Comparison of ENCODE assay signal across 9 cellular contexts in genomic region chr12:106114084-106115068, GRCh38. TPM values are rescaled to one million over a fixed set of nuclear protein-coding genes. Genes with fewer than 3 reads are reported as not detected.
A peak's percentile ranks its signal among the peaks of the same experiment; 100 is the strongest.
DNase-seq lines count a peak whose midpoint lies in the region; ATAC-seq and TF ChIP-seq lines count a peak whose summit lies in the region.
"Had no signal": no experiment of that assay in that cellular context is flagged by ENCODE, and none has a peak within 500 bp of the region (broad histone marks: within the 10 kb centered on the region; RNA-seq: fewer than 3 reads in every experiment).

No MANE protein-coding gene starts in this region.

- H2AFZ ChIP-seq in trophoblast cell (ENCODE audit: insufficient read depth, low read length, poor library complexity) = no peak overlapping the region

- H3K27me3 ChIP-seq in Peyer's patch (no peaks in the 10 kb centered on the region), trophoblast cell (ENCODE audit: insufficient read depth, low read length) (no peaks in the 10 kb centered on the region)

- H4K12ac ChIP-seq in trophoblast cell (ENCODE audit: low read depth, low read length) = no peak overlapping the region

- no peak overlapping the region for H2BK5ac ChIP-seq in trophoblast cell (ENCODE audit: low read depth, low read length, poor library complexity)

- DNase-seq in GM03348 (ENCODE audit: low spot score) (peak; percentile 53), Peyer's patch (no peak), fibroblast of villous mesenchyme (ENCODE audit: low read depth) (peak; percentile 85), trophoblast cell (no peak), NCI-H2081 (lab: John Stamatoyannopoulos, UW) (no peak), NAMALWA (ENCODE audit: low spot score) (no peak)

- TF ChIP-seq CTCF in Peyer's patch (IDR thresholded peaks at IDR 0.05) = no peak
- no peak for TF ChIP-seq CTCF in fibroblast of villous mesenchyme (IDR thresholded peaks at IDR 0.05; ENCODE audit: insufficient read depth, low read depth, low read length)

- no peak for TF ChIP-seq POLR2A in Peyer's patch (IDR thresholded peaks at IDR 0.05)

- no peak overlapping the region for H2BK120ac ChIP-seq in trophoblast cell (ENCODE audit: insufficient read depth, low read length, poor library complexity)

- H3K79me2 ChIP-seq in trophoblast cell (ENCODE audit: control insufficient read depth, insufficient read depth, low read length, poor library complexity) = peaks cover 33% of the 10 kb centered on the region

- H3K36me3 ChIP-seq in Peyer's patch = no peaks in the 10 kb centered on the region
- peaks cover 15 to 20% of the 10 kb centered on the region in 2 experiments for H3K36me3 ChIP-seq in trophoblast cell (ENCODE audit: control insufficient read depth in 1 of 2, insufficient read depth in 2 of 2, low read length in 2 of 2)

- no peak overlapping the region for H3K18ac ChIP-seq in trophoblast cell (ENCODE audit: low read length)

- H3K27ac ChIP-seq in Peyer's patch (peak overlapping the region in 3 of 4 donors; percentile 11 to 40 (median 19)), trophoblast cell (ENCODE audit: low read depth, low read length) (no peak overlapping the region)

- H4K91ac ChIP-seq in trophoblast cell (ENCODE audit: low read depth, low read length) = no peak overlapping the region

- no peak for ATAC-seq in GM18498 (IDR thresholded peaks at IDR 0.05; ENCODE audit: unreplicated experiment)
- ATAC-seq in HG03378 (IDR thresholded peaks at IDR 0.05; ENCODE audit: unreplicated experiment) = no peak

- no CpG with 5 or more reads among the region's 10 CpGs for WGBS in trophoblast cell (ENCODE audit: extremely low coverage, insufficient coverage, insufficient read length)

- H3K4me1 ChIP-seq in Peyer's patch (peaks cover 0 to 15% (median 0%) of the 10 kb centered on the region in 4 donors), trophoblast cell (ENCODE audit: control insufficient read depth in 1 of 2, insufficient read depth in 2 of 2, low read length in 2 of 2) (peaks cover 16 to 40% of the 10 kb centered on the region in 2 experiments)

- H3K9me3 ChIP-seq in Peyer's patch (no peaks in the 10 kb centered on the region), trophoblast cell (ENCODE audit: insufficient read depth, low read depth, low read length) (no peaks in the 10 kb centered on the region)

- H3K23ac ChIP-seq in trophoblast cell (ENCODE audit: low read length) = no peak overlapping the region

- H3K14ac ChIP-seq in trophoblast cell (ENCODE audit: low read length) = no peak overlapping the region

- no peak overlapping the region for H3K4me2 ChIP-seq in trophoblast cell (ENCODE audit: low read length)

- H3K4me3 ChIP-seq in Peyer's patch (no peak overlapping the region), fibroblast of villous mesenchyme (ENCODE audit: low read depth, low read length) (no peak overlapping the region), trophoblast cell (ENCODE audit: low read depth, low read length) (no peak overlapping the region)

- H3K4ac ChIP-seq in trophoblast cell (ENCODE audit: low read depth, low read length) = peak overlapping the region; percentile 80

- H3K9ac ChIP-seq in trophoblast cell (ENCODE audit: low read length) = no peak overlapping the region

- H4K8ac ChIP-seq in trophoblast cell (ENCODE audit: low read depth, low read length) = no peak overlapping the region

- no peak overlapping the region for H2AK5ac ChIP-seq in trophoblast cell (ENCODE audit: low read length)

- no peaks in the 10 kb centered on the region for H3K79me1 ChIP-seq in trophoblast cell (ENCODE audit: low read length)

- no peak overlapping the region for H2BK12ac ChIP-seq in trophoblast cell (ENCODE audit: low read length)

RNA-seq across cellular contexts. Expression of gene NUAK1, which starts 24.4 kb away (rescaled TPM):
- total RNA-seq in Peyer's patch (1 to 10 TPM; 2.1 to 7.7 (median 4.6) TPM), fibroblast of villous mesenchyme (82.8 and 84.6 TPM in 2 replicates)
- polyA plus RNA-seq in trophoblast cell (2013) = 34.0 and 34.8 TPM in 2 replicates
- polyA plus RNA-seq: CD14-positive monocyte had no signal

Comparison
In these comparisons a context has a peak if more than half of its experiments do, and no peak if none do; other contexts are left out.
1. DNase-seq: peak in GM03348 (single experiment) and fibroblast of villous mesenchyme (single experiment); none in Peyer's patch (0 of 3), trophoblast cell (0 of 2), NCI-H2081 (0 of 2) and NAMALWA (single experiment).